Comparison of ENCODE assay signal across 9 cellular contexts in genomic region chr2:48250943-48251342, GRCh38.
DNase-seq lines count a peak whose midpoint lies in the region; ATAC-seq and TF ChIP-seq lines count a peak whose summit lies in the region.
"Had no signal": no experiment of that assay in that cellular context is flagged by ENCODE, and none has a peak within 500 bp of the region (broad histone marks: within the 10 kb centered on the region; RNA-seq: fewer than 3 reads in every experiment).

No MANE protein-coding gene starts in this region.

- no peaks in the 10 kb centered on the region for H3K4me1 ChIP-seq in A673 (ENCODE audit: insufficient read depth, low read length, poor library complexity, severe bottlenecking)

- H3K27me3 ChIP-seq in A673 (replicated peaks; ENCODE audit: insufficient read depth, low read depth, low read length, poor library complexity), result no peaks in the 10 kb centered on the region

- intact Hi-C loops in A673 (cut with micrococcal nuclease; ENCODE audit: unreplicated experiment), result no loop called here

- no peak overlapping the region for H3K27ac ChIP-seq in A673 (ENCODE audit: low read depth, low read length, poor library complexity, severe bottlenecking)

- ATAC-seq in GM21381 (IDR thresholded peaks at IDR 0.05; ENCODE audit: unreplicated experiment) (peak; percentile 48), GM18519 (IDR thresholded peaks at IDR 0.05; ENCODE audit: low FRiP score, unreplicated experiment) (no peak)
- ATAC-seq: CD8-positive, alpha-beta T cell had no signal

- no peaks in the 10 kb centered on the region for H3K36me3 ChIP-seq in A673 (ENCODE audit: insufficient read depth, low read length, poor library complexity, severe bottlenecking)

- no peak for TF ChIP-seq CTCF in fibroblast of the aortic adventitia (IDR thresholded peaks at IDR 0.05; ENCODE audit: insufficient read depth, low read length)
- TF ChIP-seq CTCF in A673 (conservative IDR thresholded peaks at IDR 0.05; ENCODE audit: low read depth, low read length), result no peak

- no peaks in the 10 kb centered on the region for H3K9me3 ChIP-seq in A673 (ENCODE audit: low read depth, low read length, poor library complexity, severe bottlenecking)

- POLR2A ChIA-PET in A673 (lab: Charles Lee; ENCODE audit: low non-redundant PET), result no interaction called here

- DNase-seq in GF-D8 (lab: John Stamatoyannopoulos, UW), result peak; percentile 87
- peak; percentile 64 to 66 for DNase-seq in Kasumi-1 (lab: John Stamatoyannopoulos, UW)
- DNase-seq in fibroblast of the aortic adventitia (ENCODE audit: low read depth), result peak; percentile 21
- no peak for DNase-seq in COLO829 (ENCODE audit: low spot score)
- DNase-seq in NCI-H2107 (lab: John Stamatoyannopoulos, UW), result no peak
- DNase-seq in A673 (ENCODE audit: low spot score), result no peak
- DNase-seq: CD8-positive, alpha-beta T cell had no signal

- no peak overlapping the region for H3K4me3 ChIP-seq in fibroblast of the aortic adventitia (ENCODE audit: low read depth, low read length)
- H3K4me3 ChIP-seq in A673 (ENCODE audit: low read depth, low read length, poor library complexity, severe bottlenecking), result no peak overlapping the region

- CTCF ChIA-PET in A673 (lab: Charles Lee), result no interaction called here

- no TSS peak for BruUV-seq in A673 (replicated peaks; lab: Mats Ljungman, UMichigan)

Comparison
In these comparisons a context has a peak if more than half of its experiments do, and no peak if none do; other contexts are left out.
1. DNase-seq: peak in GF-D8 (single experiment), Kasumi-1 (2 of 2) and fibroblast of the aortic adventitia (single experiment); none in COLO829 (single experiment), NCI-H2107 (single experiment) and A673 (single experiment).